ENCODE assay signal across 1 cellular context in genomic region chr4:154549894-154550790, GRCh38.
A peak's percentile ranks its signal among the peaks of the same experiment; 100 is the strongest.
TF ChIP-seq lines count a peak whose summit lies in the region.

Gene PLRG1 (minus strand): TSS chr4:154550400. CDS start chr4:154550308, 92 bp downstream.

TF ChIP-seq in K562, 482 proteins besides CTCF, POLR2A, EP300 and RAD21 (continued from another document and continues in another):
- TF ChIP-seq CEBPZ (IDR thresholded peaks at IDR 0.05; ENCODE audit: borderline replicate concordance, low read depth, low read length) (no peak), STAG1 (CRISPR knock-in tag; IDR thresholded peaks at IDR 0.05; ENCODE audit: borderline replicate concordance) (no peak), BACH1 (tag; IDR thresholded peaks at IDR 0.05) (no peak), CBX8 (IDR thresholded peaks at IDR 0.05; ENCODE audit: borderline replicate concordance, extremely low read depth, low read depth, low read length, poor library complexity, severe bottlenecking) (no peak), TFE3 (CRISPR knock-in tag; IDR thresholded peaks at IDR 0.05) (no peak), FOXO4 (CRISPR knock-in tag; IDR thresholded peaks at IDR 0.05) (no peak), DLX4 (CRISPR knock-in tag; IDR thresholded peaks at IDR 0.05) (no peak), NCOA6 (IDR thresholded peaks at IDR 0.05) (no peak), BRD9 (IDR thresholded peaks at IDR 0.05; ENCODE audit: low read depth, partially characterized antibody) (no peak), MXD1 (CRISPR knock-in tag; IDR thresholded peaks at IDR 0.05; ENCODE audit: borderline replicate concordance, poor library complexity, severe bottlenecking) (no peak), PTRF (tag; IDR thresholded peaks at IDR 0.05) (no peak), ZNF79 (CRISPR knock-in tag; IDR thresholded peaks at IDR 0.05; ENCODE audit: low read depth) (no peak), SNRNP70 (optimal IDR thresholded peaks at IDR 0.05; ENCODE audit: low read depth, low read length) (no peak), HOMEZ (CRISPR knock-in tag; IDR thresholded peaks at IDR 0.05) (no peak), DNMT1 (IDR thresholded peaks at IDR 0.05) (no peak), GMEB1 (CRISPR knock-in tag; IDR thresholded peaks at IDR 0.05) (no peak), GTF3C2 (IDR thresholded peaks at IDR 0.05; ENCODE audit: borderline replicate concordance, extremely low read depth, insufficient read length) (no peak), CUX1 (CRISPR knock-in tag; IDR thresholded peaks at IDR 0.05) (no peak), RFX1 (IDR thresholded peaks at IDR 0.05) (no peak), FOXM1 (IDR thresholded peaks at IDR 0.05; ENCODE audit: low read depth) (no peak), FOXM1 (CRISPR knock-in tag; IDR thresholded peaks at IDR 0.05; ENCODE audit: low read depth) (no peak), HCFC1 (IDR thresholded peaks at IDR 0.05; ENCODE audit: low read depth, low read length) (peak; percentile 64), ZBTB8A (IDR thresholded peaks at IDR 0.05; ENCODE audit: partially characterized antibody) (no peak), MYC (IDR thresholded peaks at IDR 0.05; ENCODE audit: low read depth, low read length) (peak; percentile 61), MYC (CRISPR knock-in tag; IDR thresholded peaks at IDR 0.05; ENCODE audit: borderline replicate concordance, low read depth) (no peak), TAF15 (IDR thresholded peaks at IDR 0.05; ENCODE audit: low read depth, low read length) (no peak), TRIM24 (IDR thresholded peaks at IDR 0.05) (peak in 1 of 2 experiments; percentile 53; a peak in 1 of 4 replicates), KLF13 (tag; IDR thresholded peaks at IDR 0.05; ENCODE audit: borderline replicate concordance, low read depth) (no peak), WHSC1 (IDR thresholded peaks at IDR 0.05; ENCODE audit: low read length) (no peak), PHF8 (IDR thresholded peaks at IDR 0.05; ENCODE audit: borderline replicate concordance, low read length) (peak; percentile 81; the same call in 1 of the 2 replicates), ZNF655 (CRISPR knock-in tag; IDR thresholded peaks at IDR 0.05) (no peak), NR1H2 (CRISPR knock-in tag; IDR thresholded peaks at IDR 0.05) (no peak)
